14 cellular contexts compared by ENCODE assay signal in genomic region chr2:236872015-236872414, GRCh38.
DNase-seq lines count a peak whose midpoint lies in the region; ATAC-seq, FAIRE-seq and TF ChIP-seq lines count a peak whose summit lies in the region.
"Had no signal": no experiment of that assay in that cellular context is flagged by ENCODE, and none has a peak within 500 bp of the region (broad histone marks: within the 10 kb centered on the region; RNA-seq: fewer than 3 reads in every experiment).

No MANE protein-coding gene starts in this region.

- no peaks in the 10 kb centered on the region for H3K79me2 ChIP-seq in osteoblast (ENCODE audit: insufficient read depth, low read length)

- H3K4me1 Mint-ChIP-seq in activated CD4-positive, alpha-beta T cell treated with anti-CD3 and anti-CD28 coated beads, Interleukin-2, amount 10 ng/mL, durations not matched to agents 24 days and 14 days: peaks cover 4% of the 10 kb centered on the region
- peaks cover 7% of the 10 kb centered on the region for H3K4me1 Mint-ChIP-seq in activated CD4-positive, alpha-beta T cell treated with anti-CD3 and anti-CD28 coated beads, Interleukin-2, amount 10 ng/mL, durations not matched to agents 7 days and 5 days
- peaks cover 6% of the 10 kb centered on the region for H3K4me1 Mint-ChIP-seq in activated CD8-positive, alpha-beta T cell treated with anti-CD3 and anti-CD28 coated beads for 36 hours (ENCODE audit: low read depth)
- peaks cover 6% of the 10 kb centered on the region for H3K4me1 Mint-ChIP-seq in stimulated activated memory B cell treated with anti-CD40 and anti-IgM and Interleukin-4, amounts not matched to agents 10 μg/mL and 1 μg/mL and 100 μg/mL, for 72 hours

- FAIRE-seq in H54 (lab: Jason Lieb, UNC): no peak
- FAIRE-seq: A204.1 had no signal

- peak overlapping the region; percentile 71 for H2AFZ ChIP-seq in osteoblast (ENCODE audit: low read length)

- no peaks in the 10 kb centered on the region for H3K9me3 Mint-ChIP-seq in activated CD4-positive, alpha-beta T cell treated with anti-CD3 and anti-CD28 coated beads, Interleukin-2, amount 10 ng/mL, durations not matched to agents 24 days and 14 days
- H3K9me3 Mint-ChIP-seq in activated CD4-positive, alpha-beta T cell treated with anti-CD3 and anti-CD28 coated beads, Interleukin-2, amount 10 ng/mL, durations not matched to agents 7 days and 5 days: no peaks in the 10 kb centered on the region
- H3K9me3 Mint-ChIP-seq in activated CD8-positive, alpha-beta T cell treated with anti-CD3 and anti-CD28 coated beads for 36 hours: no peaks in the 10 kb centered on the region
- H3K9me3 Mint-ChIP-seq in stimulated activated memory B cell treated with anti-CD40 and anti-IgM and Interleukin-4, amounts not matched to agents 10 μg/mL and 1 μg/mL and 100 μg/mL, for 72 hours: no peaks in the 10 kb centered on the region
- H3K9me3 Mint-ChIP-seq: effector memory CD8-positive, alpha-beta T cell had no signal

- intact Hi-C loops in activated CD4-positive, alpha-beta T cell treated with anti-CD3 and anti-CD28 coated beads, Interleukin-2, amount 10 ng/mL, durations not matched to agents 24 days and 14 days (cut with micrococcal nuclease): no loop called here
- intact Hi-C loops in esophagus muscularis mucosa (cut with DNase I): no loop called here
- intact Hi-C loops in activated CD8-positive, alpha-beta T cell treated with anti-CD3 and anti-CD28 coated beads for 36 hours (cut with micrococcal nuclease): no loop called here

- no peak overlapping the region for H3K4me3 Mint-ChIP-seq in activated CD4-positive, alpha-beta T cell treated with anti-CD3 and anti-CD28 coated beads, Interleukin-2, amount 10 ng/mL, durations not matched to agents 24 days and 14 days
- H3K4me3 Mint-ChIP-seq in activated CD4-positive, alpha-beta T cell treated with anti-CD3 and anti-CD28 coated beads, Interleukin-2, amount 10 ng/mL, durations not matched to agents 7 days and 5 days: no peak overlapping the region
- H3K4me3 Mint-ChIP-seq in activated CD8-positive, alpha-beta T cell treated with anti-CD3 and anti-CD28 coated beads for 36 hours: no peak overlapping the region
- H3K4me3 Mint-ChIP-seq in stimulated activated memory B cell treated with anti-CD40 and anti-IgM and Interleukin-4, amounts not matched to agents 10 μg/mL and 1 μg/mL and 100 μg/mL, for 72 hours: no peak overlapping the region
- H3K4me3 Mint-ChIP-seq: effector memory CD8-positive, alpha-beta T cell had no signal

- H3K27me3 ChIP-seq in esophagus muscularis mucosa (peaks cover 0 to 20% (median 0%) of the 10 kb centered on the region in 4 donors), osteoblast (ENCODE audit: insufficient read depth, low read length) (peaks cover 2% of the 10 kb centered on the region)
- H3K27me3 ChIP-seq: testis had no signal

- peaks cover 2% of the 10 kb centered on the region for H3K27me3 Mint-ChIP-seq in activated CD4-positive, alpha-beta T cell treated with anti-CD3 and anti-CD28 coated beads, Interleukin-2, amount 10 ng/mL, durations not matched to agents 24 days and 14 days
- no peaks in the 10 kb centered on the region for H3K27me3 Mint-ChIP-seq in activated CD4-positive, alpha-beta T cell treated with anti-CD3 and anti-CD28 coated beads, Interleukin-2, amount 10 ng/mL, durations not matched to agents 7 days and 5 days
- H3K27me3 Mint-ChIP-seq in activated CD8-positive, alpha-beta T cell treated with anti-CD3 and anti-CD28 coated beads for 36 hours: peaks cover 3% of the 10 kb centered on the region
- peaks cover 22% of the 10 kb centered on the region for H3K27me3 Mint-ChIP-seq in stimulated activated memory B cell treated with anti-CD40 and anti-IgM and Interleukin-4, amounts not matched to agents 10 μg/mL and 1 μg/mL and 100 μg/mL, for 72 hours

- WGBS in esophagus muscularis mucosa: 78% methylated on average over 4 of the region's 4 CpGs
- 88% methylated on average over 4 of the region's 4 CpGs for WGBS in urinary bladder

- TF ChIP-seq POLR2A in esophagus muscularis mucosa (IDR thresholded peaks at IDR 0.05; ENCODE audit: low read depth) (no peak), H54 (IDR thresholded peaks at IDR 0.05; ENCODE audit: low read depth, low read length) (no peak)

- H3K36me3 Mint-ChIP-seq in activated CD4-positive, alpha-beta T cell treated with anti-CD3 and anti-CD28 coated beads, Interleukin-2, amount 10 ng/mL, durations not matched to agents 24 days and 14 days (ENCODE audit: low read depth): no peaks in the 10 kb centered on the region
- no peaks in the 10 kb centered on the region for H3K36me3 Mint-ChIP-seq in activated CD4-positive, alpha-beta T cell treated with anti-CD3 and anti-CD28 coated beads, Interleukin-2, amount 10 ng/mL, durations not matched to agents 7 days and 5 days (ENCODE audit: low read depth)
- H3K36me3 Mint-ChIP-seq in activated CD8-positive, alpha-beta T cell treated with anti-CD3 and anti-CD28 coated beads for 36 hours (ENCODE audit: low read depth): no peaks in the 10 kb centered on the region
- H3K36me3 Mint-ChIP-seq in stimulated activated memory B cell treated with anti-CD40 and anti-IgM and Interleukin-4, amounts not matched to agents 10 μg/mL and 1 μg/mL and 100 μg/mL, for 72 hours: no peaks in the 10 kb centered on the region

- CTCF ChIA-PET in activated CD4-positive, alpha-beta T cell treated with anti-CD3 and anti-CD28 coated beads, Interleukin-2, amount 10 ng/mL, durations not matched to agents 7 days and 5 days (lab: Charles Lee): interaction anchor here (0.6 kb wide), 1 partner anchor 160 kb away, joined by 3 read pairs; no protein-coding TSS in a partner anchor
- CTCF ChIA-PET in activated CD8-positive, alpha-beta T cell treated with anti-CD3 and anti-CD28 coated beads for 36 hours (lab: Charles Lee): interaction anchor here (1.8 kb wide), 1 partner anchor 10 kb away, joined by 4 read pairs; no protein-coding TSS in a partner anchor

- H3K4me3 ChIP-seq in esophagus muscularis mucosa (no peak overlapping the region), osteoblast (ENCODE audit: insufficient read depth, low read length) (no peak overlapping the region), urinary bladder (ENCODE audit: low read depth, low read length) (no peak overlapping the region)
- H3K4me3 ChIP-seq: left lung, testis had no signal

- no peaks in the 10 kb centered on the region for H4K20me1 ChIP-seq in osteoblast (ENCODE audit: insufficient read depth, low read length)

- DNase-seq in activated CD4-positive, alpha-beta T cell treated with anti-CD3 and anti-CD28 coated beads, Interleukin-2, amount 10 ng/mL, durations not matched to agents 24 days and 14 days: peak; percentile 33
- no peak for DNase-seq in activated CD4-positive, alpha-beta T cell treated with anti-CD3 and anti-CD28 coated beads, Interleukin-2, amount 10 ng/mL, durations not matched to agents 7 days and 5 days
- DNase-seq in esophagus muscularis mucosa (ENCODE audit: extremely low spot score): peak; percentile 57
- no peak for DNase-seq in osteoblast (ENCODE audit: insufficient read length, low spot score, missing footprints)
- no peak for DNase-seq in H54 (ENCODE audit: insufficient read length, low spot score)
- DNase-seq in activated CD8-positive, alpha-beta T cell treated with anti-CD3 and anti-CD28 coated beads for 36 hours: no peak
- DNase-seq: activated CD4-positive, alpha-beta T cell treated with anti-CD3 and anti-CD28 coated beads for 48 hours; effector memory CD8-positive, alpha-beta T cell; NCI-H2081 had no signal

- POLR2A ChIA-PET in activated CD4-positive, alpha-beta T cell treated with anti-CD3 and anti-CD28 coated beads, Interleukin-2, amount 10 ng/mL, durations not matched to agents 7 days and 5 days (lab: Charles Lee): no interaction called here
- POLR2A ChIA-PET in activated CD8-positive, alpha-beta T cell treated with anti-CD3 and anti-CD28 coated beads for 36 hours (lab: Charles Lee): no interaction called here

- no peak overlapping the region for H3K4me2 ChIP-seq in osteoblast (ENCODE audit: insufficient read depth, low read length)

- no peak overlapping the region for H3K27ac Mint-ChIP-seq in activated CD4-positive, alpha-beta T cell treated with anti-CD3 and anti-CD28 coated beads, Interleukin-2, amount 10 ng/mL, durations not matched to agents 24 days and 14 days
- H3K27ac Mint-ChIP-seq in activated CD4-positive, alpha-beta T cell treated with anti-CD3 and anti-CD28 coated beads, Interleukin-2, amount 10 ng/mL, durations not matched to agents 7 days and 5 days: no peak overlapping the region
- no peak overlapping the region for H3K27ac Mint-ChIP-seq in activated CD8-positive, alpha-beta T cell treated with anti-CD3 and anti-CD28 coated beads for 36 hours
- no peak overlapping the region for H3K27ac Mint-ChIP-seq in stimulated activated memory B cell treated with anti-CD40 and anti-IgM and Interleukin-4, amounts not matched to agents 10 μg/mL and 1 μg/mL and 100 μg/mL, for 72 hours
- H3K27ac Mint-ChIP-seq: effector memory CD8-positive, alpha-beta T cell had no signal

- peak overlapping the region in 2 of 4 donors; percentile 16 to 35 for H3K27ac ChIP-seq in esophagus muscularis mucosa (replicated peaks in 1 of 4)
- peak overlapping the region; percentile 8 for H3K27ac ChIP-seq in osteoblast (ENCODE audit: low read depth, low read length)
- peak overlapping the region; percentile 14 for H3K27ac ChIP-seq in urinary bladder (ENCODE audit: low read depth)
- H3K27ac ChIP-seq: testis had no signal

- H3K36me3 ChIP-seq in esophagus muscularis mucosa (no peaks in the 10 kb centered on the region), osteoblast (ENCODE audit: insufficient read depth, low read length) (no peaks in the 10 kb centered on the region), urinary bladder (ENCODE audit: insufficient read depth) (no peaks in the 10 kb centered on the region)
- H3K36me3 ChIP-seq: left lung had no signal

- no peak for ATAC-seq in activated CD8-positive, alpha-beta T cell treated with anti-CD3 and anti-CD28 coated beads for 36 hours
- ATAC-seq in stimulated activated memory B cell treated with anti-CD40 and anti-IgM and Interleukin-4, amounts not matched to agents 10 μg/mL and 1 μg/mL and 100 μg/mL, for 72 hours: no peak

- TF ChIP-seq CTCF in esophagus muscularis mucosa (IDR thresholded peaks at IDR 0.05) (no peak), osteoblast (IDR thresholded peaks at IDR 0.05; ENCODE audit: extremely low read depth, low read depth, low read length) (no peak)
- TF ChIP-seq CTCF in activated CD8-positive, alpha-beta T cell treated with anti-CD3 and anti-CD28 coated beads for 36 hours (IDR thresholded peaks at IDR 0.05): no peak

- H3K9me3 ChIP-seq in esophagus muscularis mucosa (no peaks in the 10 kb centered on the region), osteoblast (ENCODE audit: low read depth, low read length) (no peaks in the 10 kb centered on the region)
- H3K9me3 ChIP-seq: left lung, testis had no signal

- TF ChIP-seq EP300 in esophagus muscularis mucosa (IDR thresholded peaks at IDR 0.05): no peak

- H3K4me1 ChIP-seq in esophagus muscularis mucosa: peaks cover 0 to 15% (median 0%) of the 10 kb centered on the region in 4 donors
- peaks cover 5% of the 10 kb centered on the region for H3K4me1 ChIP-seq in osteoblast (ENCODE audit: insufficient read depth, low read length)
- no peaks in the 10 kb centered on the region for H3K4me1 ChIP-seq in urinary bladder (ENCODE audit: insufficient read depth)
- H3K4me1 ChIP-seq: testis had no signal

Comparison
In these comparisons a context has a peak if more than half of its experiments do, and no peak if none do; other contexts are left out.
1. DNase-seq: peak in activated CD4-positive, alpha-beta T cell treated with anti-CD3 and anti-CD28 coated beads, Interleukin-2, amount 10 ng/mL, durations not matched to agents 24 days and 14 days (single experiment) and esophagus muscularis mucosa (single experiment); none in activated CD4-positive, alpha-beta T cell treated with anti-CD3 and anti-CD28 coated beads, Interleukin-2, amount 10 ng/mL, durations not matched to agents 7 days and 5 days (single experiment), osteoblast (single experiment), H54 (single experiment) and activated CD8-positive, alpha-beta T cell treated with anti-CD3 and anti-CD28 coated beads for 36 hours (single experiment).